28 cellular contexts compared by ENCODE assay signal in the genomic region with DNA sequence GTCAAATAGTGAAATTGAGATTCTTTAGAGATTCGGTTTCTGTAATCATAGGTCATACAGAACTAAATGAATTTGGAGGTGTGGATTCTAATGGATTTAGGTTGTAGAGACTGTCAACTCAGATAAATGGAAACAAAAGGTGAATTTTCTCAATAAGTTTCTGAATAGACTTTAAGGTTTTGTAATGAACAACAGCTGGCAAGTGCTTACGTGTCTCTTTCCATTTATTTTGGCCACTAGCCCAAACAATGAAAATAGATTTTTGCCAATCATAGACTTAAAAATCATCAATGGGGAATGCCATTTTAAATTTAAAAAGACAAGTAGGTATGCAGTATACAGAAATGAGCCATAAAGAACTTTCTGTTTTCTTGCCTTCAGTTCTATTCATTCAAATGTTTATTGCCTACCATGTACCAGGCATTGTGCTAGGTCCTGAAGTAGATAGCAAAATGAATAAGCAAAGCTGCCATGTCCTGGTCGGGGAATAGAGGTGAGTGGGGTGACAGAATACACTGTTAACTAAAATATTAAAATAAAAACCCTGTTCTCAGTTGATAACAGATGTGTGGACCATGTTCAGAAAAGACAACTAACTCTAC.
"Had no signal": no experiment of that assay in that cellular context is flagged by ENCODE, and none has a peak within 500 bp of the region (broad histone marks: within the 10 kb centered on the region; RNA-seq: fewer than 3 reads in every experiment).

No MANE protein-coding gene starts in this region.

- ATAC-seq: activated CD8-positive, alpha-beta memory T cell treated with anti-CD3 and anti-CD28 coated beads, Interleukin-2, amount 10 ng/mL, durations not matched to agents 7 days and 5 days; activated CD8-positive, alpha-beta T cell treated with anti-CD3 and anti-CD28 coated beads for 36 hours; activated naive CD8-positive, alpha-beta T cell treated with anti-CD3 and anti-CD28 coated beads, Interleukin-2, amount 50 U/mL, for 24 hours; left lobe of liver; natural killer cell; pancreas; psoas muscle; stimulated activated naive CD8-positive, alpha-beta T cell treated with anti-CD3 and anti-CD28 coated beads, Interleukin-15, Interleukin-2, amounts not matched to agents 100 U/mL and 50 U/mL, for 24 hours; upper lobe of right lung had no signal

- H3K27ac ChIP-seq: dorsolateral prefrontal cortex, pancreas, psoas muscle, right atrium auricular region, SK-N-MC, upper lobe of right lung, WERI-Rb-1 had no signal

- DNase-seq: activated CD4-positive, alpha-beta T cell treated with anti-CD3 and anti-CD28 coated beads, Interleukin-2, amount 10 ng/mL, durations not matched to agents 7 days and 5 days; activated CD4-positive, CD25-positive, alpha-beta regulatory T cell treated with anti-CD3 and anti-CD28 coated beads, Interleukin-2, amount 50 U/mL, for 72 hours; activated CD8-positive, alpha-beta memory T cell treated with anti-CD3 and anti-CD28 coated beads, Interleukin-2, amount 10 ng/mL, durations not matched to agents 7 days and 5 days; activated CD8-positive, alpha-beta T cell treated with anti-CD3 and anti-CD28 coated beads for 36 hours; activated effector memory CD4-positive, alpha-beta T cell treated with anti-CD3 and anti-CD28 coated beads, Interleukin-2, amount 50 U/mL, for 16 hours; activated naive CD4-positive, alpha-beta T cell treated with anti-CD3 and anti-CD28 coated beads, Interleukin-2, amount 50 U/mL, for 16 hours; activated naive CD8-positive, alpha-beta T cell treated with anti-CD3 and anti-CD28 coated beads, Interleukin-2, amount 50 U/mL, for 24 hours; activated T-cell treated with anti-CD3 and anti-CD28 coated beads for 4 hours; aorta; caudate nucleus; dorsolateral prefrontal cortex; erythroblast; immature natural killer cell; natural killer cell; pancreas; psoas muscle; stimulated activated CD4-positive, alpha-beta T cell treated with anti-CD3 and anti-CD28 coated beads, Interleukin-12 subunit alpha, Interleukin-12 subunit beta, amount 100 ng/mL, for 4 hours; stimulated activated CD4-positive, alpha-beta T cell treated with anti-CD3 and anti-CD28 coated beads, Interleukin-4, amount 100 ng/mL, for 4 hours; stimulated activated naive CD8-positive, alpha-beta T cell treated with anti-CD3 and anti-CD28 coated beads, Interleukin-15, Interleukin-2, amounts not matched to agents 100 U/mL and 50 U/mL, for 24 hours; substantia nigra; T-helper 1 cell; thyroid gland; upper lobe of right lung; WERI-Rb-1 had no signal

- H3K36me3 ChIP-seq: pancreas, right atrium auricular region, thyroid gland, upper lobe of right lung, WERI-Rb-1 had no signal

- H3K4me1 ChIP-seq: psoas muscle, upper lobe of right lung had no signal

- H3K9me3 ChIP-seq: pancreas, psoas muscle, right atrium auricular region, thyroid gland, upper lobe of right lung had no signal

- H3K4me3 ChIP-seq: dorsolateral prefrontal cortex, lung, pancreas, psoas muscle, right atrium auricular region, SK-N-MC, thyroid gland, upper lobe of right lung had no signal

- H3K27me3 ChIP-seq: dorsolateral prefrontal cortex, pancreas, right atrium auricular region, thyroid gland, upper lobe of right lung had no signal
